10 cellular contexts compared by ENCODE assay signal in genomic region chr16:88967800-88968588, GRCh38. TPM values are rescaled to one million over a fixed set of nuclear protein-coding genes. Genes with fewer than 3 reads are reported as not detected.
DNase-seq lines count a peak whose midpoint lies in the region; ATAC-seq and TF ChIP-seq lines count a peak whose summit lies in the region.
"Had no signal": no experiment of that assay in that cellular context is flagged by ENCODE, and none has a peak within 500 bp of the region (broad histone marks: within the 10 kb centered on the region; RNA-seq: fewer than 3 reads in every experiment).

No MANE protein-coding gene starts in this region.

- TF ChIP-seq CTCF in DOHH2 (IDR thresholded peaks at IDR 0.05; ENCODE audit: low read depth, low read length, poor library complexity, severe bottlenecking) = peak; percentile 15
- no peak for TF ChIP-seq CTCF in Calu3 (IDR thresholded peaks at IDR 0.05; ENCODE audit: unreplicated experiment)
- no peak for TF ChIP-seq CTCF in osteoblast (IDR thresholded peaks at IDR 0.05; ENCODE audit: extremely low read depth, low read depth, low read length)

- no peak overlapping the region for H3K4me3 Mint-ChIP-seq in activated naive CD8-positive, alpha-beta T cell treated with anti-CD3 and anti-CD28 coated beads, Interleukin-2, amount 50 U/mL, for 24 hours
- no peak overlapping the region for H3K4me3 Mint-ChIP-seq in Calu3 (ENCODE audit: low read depth, unreplicated experiment)

- H4K20me1 ChIP-seq in DOHH2 (ENCODE audit: control insufficient read depth, insufficient read depth, low read depth, low read length) (no peaks in the 10 kb centered on the region), osteoblast (ENCODE audit: insufficient read depth, low read length) (no peaks in the 10 kb centered on the region)

- peak; percentile 52 for DNase-seq in activated naive CD8-positive, alpha-beta T cell treated with anti-CD3 and anti-CD28 coated beads, Interleukin-2, amount 50 U/mL, for 24 hours
- no peak for DNase-seq in stimulated activated CD4-positive, alpha-beta T cell treated with anti-CD3 and anti-CD28 coated beads, Interleukin-15, amount 100 ng/mL, for 24 hours
- DNase-seq in DMS153 treated with DMSO at 0.1 percent for 48 hours (lab: John Stamatoyannopoulos, UW; ENCODE audit: unreplicated experiment) (no peak), Calu3 (no peak), osteoblast (ENCODE audit: insufficient read length, low spot score, missing footprints) (no peak)
- DNase-seq: DMS79, NCI-H1436 had no signal

- H3F3A ChIP-seq in DOHH2 (ENCODE audit: control insufficient read depth, insufficient read depth) = peaks cover 16% of the 10 kb centered on the region

- no peak overlapping the region for H2AFZ ChIP-seq in osteoblast (ENCODE audit: low read length)

- H3K27ac ChIP-seq in DOHH2 (ENCODE audit: low read depth, low read length) (peak overlapping the region; percentile 72), osteoblast (ENCODE audit: low read depth, low read length) (no peak overlapping the region)

- H3K27me3 ChIP-seq in DOHH2 (ENCODE audit: control insufficient read depth, low read length) = no peaks in the 10 kb centered on the region
- peaks cover 38% of the 10 kb centered on the region for H3K27me3 ChIP-seq in osteoblast (ENCODE audit: insufficient read depth, low read length)

- CTCF ChIA-PET in Calu3 (lab: Charles Lee) = no interaction called here

- H3K9me2 ChIP-seq in DOHH2 (replicated peaks; ENCODE audit: control insufficient read depth, low read length) = no peaks in the 10 kb centered on the region

- H3K79me2 ChIP-seq in DOHH2 (ENCODE audit: control insufficient read depth, low read length) (no peaks in the 10 kb centered on the region), osteoblast (ENCODE audit: insufficient read depth, low read length) (no peaks in the 10 kb centered on the region)

- peak overlapping the region; percentile 88 for H3K4me2 ChIP-seq in DOHH2 (ENCODE audit: low read length)
- no peak overlapping the region for H3K4me2 ChIP-seq in osteoblast (ENCODE audit: insufficient read depth, low read length)

- no peak overlapping the region for H3K27ac Mint-ChIP-seq in activated naive CD8-positive, alpha-beta T cell treated with anti-CD3 and anti-CD28 coated beads, Interleukin-2, amount 50 U/mL, for 24 hours
- no peak overlapping the region for H3K27ac Mint-ChIP-seq in Calu3 (ENCODE audit: unreplicated experiment)

- H3K9me3 Mint-ChIP-seq in activated naive CD8-positive, alpha-beta T cell treated with anti-CD3 and anti-CD28 coated beads, Interleukin-2, amount 50 U/mL, for 24 hours = no peaks in the 10 kb centered on the region
- no peaks in the 10 kb centered on the region for H3K9me3 Mint-ChIP-seq in Calu3 (ENCODE audit: low read depth, unreplicated experiment)

- H3K4me1 ChIP-seq in DOHH2 (ENCODE audit: control insufficient read depth, low read length) (peaks cover 79% of the 10 kb centered on the region), osteoblast (ENCODE audit: insufficient read depth, low read length) (no peaks in the 10 kb centered on the region)

- H3K36me3 ChIP-seq in DOHH2 (ENCODE audit: control insufficient read depth, low read length) (no peaks in the 10 kb centered on the region), osteoblast (ENCODE audit: insufficient read depth, low read length) (no peaks in the 10 kb centered on the region)

- peak overlapping the region; percentile 45 for H3K4me3 ChIP-seq in DOHH2 (ENCODE audit: low read length)
- no peak overlapping the region for H3K4me3 ChIP-seq in osteoblast (ENCODE audit: insufficient read depth, low read length)

- H3K27me3 Mint-ChIP-seq in activated naive CD8-positive, alpha-beta T cell treated with anti-CD3 and anti-CD28 coated beads, Interleukin-2, amount 50 U/mL, for 24 hours = peaks cover 3% of the 10 kb centered on the region
- peaks cover 88% of the 10 kb centered on the region for H3K27me3 Mint-ChIP-seq in Calu3 (ENCODE audit: unreplicated experiment)

- no peaks in the 10 kb centered on the region for H3K9me3 ChIP-seq in DOHH2 (ENCODE audit: control insufficient read depth, insufficient read depth, low read length)
- H3K9me3 ChIP-seq in osteoblast (ENCODE audit: low read depth, low read length) = no peaks in the 10 kb centered on the region

- ATAC-seq in GM19351 (IDR thresholded peaks at IDR 0.05; ENCODE audit: unreplicated experiment) (peak; percentile 46), HG03066 (IDR thresholded peaks at IDR 0.05; ENCODE audit: low read depth, unreplicated experiment) (peak; percentile 55)
- peak; percentile 53 for ATAC-seq in activated naive CD8-positive, alpha-beta T cell treated with anti-CD3 and anti-CD28 coated beads, Interleukin-2, amount 50 U/mL, for 24 hours

- no peaks in the 10 kb centered on the region for H3K36me3 Mint-ChIP-seq in activated naive CD8-positive, alpha-beta T cell treated with anti-CD3 and anti-CD28 coated beads, Interleukin-2, amount 50 U/mL, for 24 hours (ENCODE audit: low read depth)
- H3K36me3 Mint-ChIP-seq in Calu3 (ENCODE audit: insufficient read depth, unreplicated experiment) = no peaks in the 10 kb centered on the region

- intact Hi-C loops in Calu3 (cut with micrococcal nuclease; ENCODE audit: unreplicated experiment) = no loop called here

- BruUV-seq in Calu3 (replicated peaks; lab: Mats Ljungman, UMichigan) = no TSS peak

- peaks cover 15% of the 10 kb centered on the region for H3K4me1 Mint-ChIP-seq in activated naive CD8-positive, alpha-beta T cell treated with anti-CD3 and anti-CD28 coated beads, Interleukin-2, amount 50 U/mL, for 24 hours
- H3K4me1 Mint-ChIP-seq in Calu3 (ENCODE audit: low read depth, unreplicated experiment) = no peaks in the 10 kb centered on the region

RNA-seq across cellular contexts. Expression of gene CBFA2T3, which starts 9.0 kb away (rescaled TPM):
- total RNA-seq in Calu3 (2022) = not detected in 2 replicates
- not detected in 2 replicates for total RNA-seq in osteoblast
